Comparison of ENCODE assay signal across 8 cellular contexts in the genomic region with DNA sequence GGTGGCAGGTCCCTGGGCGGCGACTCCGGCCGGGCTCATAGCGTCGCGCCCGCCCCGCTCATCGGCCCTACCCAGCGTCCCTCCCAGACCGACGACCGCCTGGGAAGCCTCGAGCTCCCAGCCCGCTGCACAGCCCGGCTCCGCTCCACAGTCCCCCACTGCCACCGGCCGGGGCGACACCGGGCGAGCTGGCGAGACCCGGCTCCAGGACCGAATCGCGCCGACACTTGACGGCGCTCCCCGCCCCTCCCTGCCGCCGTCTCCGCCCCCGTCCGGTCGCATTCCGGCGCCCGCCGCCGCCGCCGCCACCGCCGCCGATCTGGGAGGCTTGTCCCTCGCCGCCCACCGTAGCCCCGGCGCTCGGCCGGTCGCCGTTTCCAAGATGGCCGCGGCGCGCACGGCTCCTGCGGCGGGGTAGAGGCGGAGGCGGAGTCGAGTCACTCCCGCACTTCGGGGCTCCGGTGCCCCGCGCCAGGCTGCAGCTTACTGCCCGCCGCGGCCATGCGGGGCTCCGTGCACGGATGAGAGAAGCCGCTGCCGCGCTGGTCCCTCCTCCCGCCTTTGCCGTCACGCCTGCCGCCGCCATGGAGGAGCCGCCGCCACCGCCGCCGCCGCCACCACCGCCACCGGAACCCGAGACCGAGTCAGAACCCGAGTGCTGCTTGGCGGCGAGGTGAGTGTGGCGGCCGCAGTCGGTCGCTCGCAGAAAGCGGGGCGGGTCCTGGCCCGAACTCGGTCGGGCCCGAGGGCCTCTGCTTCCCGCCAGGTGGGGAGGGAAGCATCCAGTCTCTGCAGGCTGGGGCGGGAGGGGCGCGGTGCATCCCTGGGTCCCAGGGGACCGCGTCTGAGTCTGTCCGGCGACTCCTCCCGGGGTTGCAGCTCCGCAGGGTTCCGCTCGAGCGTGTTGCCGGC. TPM values are rescaled to one million over a fixed set of nuclear protein-coding genes. Genes with fewer than 3 reads are reported as not detected.
A peak's percentile ranks its signal among the peaks of the same experiment; 100 is the strongest.
DNase-seq lines count a peak whose midpoint lies in the region; ATAC-seq, FAIRE-seq and TF ChIP-seq lines count a peak whose summit lies in the region.

A gene with protein sequence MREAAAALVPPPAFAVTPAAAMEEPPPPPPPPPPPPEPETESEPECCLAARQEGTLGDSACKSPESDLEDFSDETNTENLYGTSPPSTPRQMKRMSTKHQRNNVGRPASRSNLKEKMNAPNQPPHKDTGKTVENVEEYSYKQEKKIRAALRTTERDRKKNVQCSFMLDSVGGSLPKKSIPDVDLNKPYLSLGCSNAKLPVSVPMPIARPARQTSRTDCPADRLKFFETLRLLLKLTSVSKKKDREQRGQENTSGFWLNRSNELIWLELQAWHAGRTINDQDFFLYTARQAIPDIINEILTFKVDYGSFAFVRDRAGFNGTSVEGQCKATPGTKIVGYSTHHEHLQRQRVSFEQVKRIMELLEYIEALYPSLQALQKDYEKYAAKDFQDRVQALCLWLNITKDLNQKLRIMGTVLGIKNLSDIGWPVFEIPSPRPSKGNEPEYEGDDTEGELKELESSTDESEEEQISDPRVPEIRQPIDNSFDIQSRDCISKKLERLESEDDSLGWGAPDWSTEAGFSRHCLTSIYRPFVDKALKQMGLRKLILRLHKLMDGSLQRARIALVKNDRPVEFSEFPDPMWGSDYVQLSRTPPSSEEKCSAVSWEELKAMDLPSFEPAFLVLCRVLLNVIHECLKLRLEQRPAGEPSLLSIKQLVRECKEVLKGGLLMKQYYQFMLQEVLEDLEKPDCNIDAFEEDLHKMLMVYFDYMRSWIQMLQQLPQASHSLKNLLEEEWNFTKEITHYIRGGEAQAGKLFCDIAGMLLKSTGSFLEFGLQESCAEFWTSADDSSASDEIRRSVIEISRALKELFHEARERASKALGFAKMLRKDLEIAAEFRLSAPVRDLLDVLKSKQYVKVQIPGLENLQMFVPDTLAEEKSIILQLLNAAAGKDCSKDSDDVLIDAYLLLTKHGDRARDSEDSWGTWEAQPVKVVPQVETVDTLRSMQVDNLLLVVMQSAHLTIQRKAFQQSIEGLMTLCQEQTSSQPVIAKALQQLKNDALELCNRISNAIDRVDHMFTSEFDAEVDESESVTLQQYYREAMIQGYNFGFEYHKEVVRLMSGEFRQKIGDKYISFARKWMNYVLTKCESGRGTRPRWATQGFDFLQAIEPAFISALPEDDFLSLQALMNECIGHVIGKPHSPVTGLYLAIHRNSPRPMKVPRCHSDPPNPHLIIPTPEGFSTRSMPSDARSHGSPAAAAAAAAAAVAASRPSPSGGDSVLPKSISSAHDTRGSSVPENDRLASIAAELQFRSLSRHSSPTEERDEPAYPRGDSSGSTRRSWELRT (N-terminal part only) (plus strand): TSS at position 359 of the 912 bp plus-strand sequence. CDS start 163 bp downstream, at position 522.

- H3K36me3 Mint-ChIP-seq in HFFc6 (ENCODE audit: low read depth), result no peaks in the 10 kb centered on the region

- H3K9ac ChIP-seq in rectal smooth muscle tissue (ENCODE audit: low read length), result peak within 1 kb of the TSS; percentile 67

- 0 out of 2 replicates have a peak, but pooled peaks have one; percentile 19 for TF ChIP-seq CTCF in HFFc6 (IDR thresholded peaks at IDR 0.05)
- TF ChIP-seq CTCF in NB4 (IDR thresholded peaks at IDR 0.05; ENCODE audit: low read depth, low read length), result no peak
- no peak for TF ChIP-seq CTCF in vagina (IDR thresholded peaks at IDR 0.05)

- DNase-seq in GM12891 (ENCODE audit: insufficient read length, low spot score), result peak; percentile 62
- DNase-seq in HFFc6, result peak; percentile 64
- peak; percentile 90 for DNase-seq in NB4 (ENCODE audit: low read depth)
- peak; percentile 66 to 92 (median 75) for DNase-seq in T-helper 2 cell
- peak; percentile 86 to 94 (median 92) for DNase-seq in right cardiac atrium
- DNase-seq in vagina (ENCODE audit: extremely low spot score in 2 of 2), result no peak

- H3K9me3 ChIP-seq in right cardiac atrium (ENCODE audit: control insufficient read depth, low read length) (no peaks in the 10 kb centered on the region), vagina (no peaks in the 10 kb centered on the region)

- no peaks in the 10 kb centered on the region for H3K27me3 ChIP-seq in right cardiac atrium (ENCODE audit: control insufficient read depth, insufficient read depth)
- H3K27me3 ChIP-seq in rectal smooth muscle tissue (ENCODE audit: control insufficient read depth, insufficient read depth, low read length), result no peaks in the 10 kb centered on the region
- H3K27me3 ChIP-seq in vagina, result no peaks in the 10 kb centered on the region

- peak within 1 kb of the TSS; percentile 94 for H3K4me3 Mint-ChIP-seq in HFFc6

- peak; percentile 80 for FAIRE-seq in GM12891 (lab: Jason Lieb, UNC)

- H3K4me1 Mint-ChIP-seq in HFFc6 (ENCODE audit: low read depth), result peaks cover 30% of the 10 kb centered on the region

- TF ChIP-seq POLR2A in GM12891 (IDR thresholded peaks at IDR 0.05; ENCODE audit: low read depth, low read length) (no peak), NB4 (IDR thresholded peaks at IDR 0.05; ENCODE audit: extremely low read depth, insufficient read length) (peak; percentile 29), vagina (IDR thresholded peaks at IDR 0.05) (peak in 1 of 2 donors; percentile 41)

- peak; percentile 92 to 93 for ATAC-seq in right cardiac atrium

- H3K27ac ChIP-seq in angular gyrus (ENCODE audit: low read depth, low read length) (peak within 1 kb of the TSS; percentile 87), right cardiac atrium (ENCODE audit: low read length) (peak within 1 kb of the TSS; percentile 96), rectal smooth muscle tissue (ENCODE audit: low read depth, low read length) (peak within 1 kb of the TSS; percentile 91), vagina (peak within 1 kb of the TSS; percentile 96)

- H3K4me1 ChIP-seq in right cardiac atrium (ENCODE audit: control insufficient read depth, insufficient read depth, low read length) (peaks cover 7% of the 10 kb centered on the region), rectal smooth muscle tissue (ENCODE audit: control insufficient read depth, insufficient read depth, low read length) (peaks cover 5% of the 10 kb centered on the region), vagina (peaks cover 45% of the 10 kb centered on the region)

- under 1% methylated on average over 124 of the region's 124 CpGs for WGBS in right cardiac atrium

- intact Hi-C loops in right cardiac atrium (cut with DNase I) (loop anchor here (5.0 to 10.0 kb wide), 2 partner anchors 59 to 383 kb away; no protein-coding TSS in a partner anchor), vagina (cut with DNase I) (loop anchor here (5.0 kb wide), 1 partner anchor 59 kb away; no protein-coding TSS in a partner anchor)

- H3K4me3 ChIP-seq in NB4 (ENCODE audit: low read depth, low read length) (peak within 1 kb of the TSS; percentile 84), right cardiac atrium (ENCODE audit: low read length) (peak within 1 kb of the TSS; percentile 52), rectal smooth muscle tissue (ENCODE audit: low read length) (peak within 1 kb of the TSS; percentile 84), vagina (peak within 1 kb of the TSS; percentile 83 to 90)

- H3K27me3 Mint-ChIP-seq in HFFc6 (ENCODE audit: insufficient read depth), result peaks cover 1% of the 10 kb centered on the region

- H3K9me3 Mint-ChIP-seq in HFFc6, result no peaks in the 10 kb centered on the region

- peak within 1 kb of the TSS; percentile 84 for H3K27ac Mint-ChIP-seq in HFFc6

- H3K36me3 ChIP-seq in rectal smooth muscle tissue (ENCODE audit: control insufficient read depth, insufficient read depth, low read length), result no peaks in the 10 kb centered on the region
- no peaks in the 10 kb centered on the region for H3K36me3 ChIP-seq in vagina

TF ChIP-seq in GM12891, 5 proteins besides CTCF, POLR2A, EP300 and RAD21:
- TF ChIP-seq TAF1 (IDR thresholded peaks at IDR 0.05; ENCODE audit: low read depth, low read length) (peak; percentile 81), POLR2AphosphoS5 (IDR thresholded peaks at IDR 0.05; ENCODE audit: low read depth, low read length) (0 out of 2 replicates have a peak, but pooled peaks have one; percentile 24), PAX5 (IDR thresholded peaks at IDR 0.05; ENCODE audit: insufficient read depth, low read length, severe bottlenecking) (no peak), POU2F2 (IDR thresholded peaks at IDR 0.05; ENCODE audit: low read depth, low read length) (no peak)

RNA-seq across cellular contexts. Expression of the gene that starts here (rescaled TPM):
- polyA plus RNA-seq in GM12891 (2012; ENCODE audit: low read depth, missing spikeins), result 10.2 TPM
- 10 to 100 TPM; 16.8 to 26.2 (median 22.3) TPM for total RNA-seq in HFFc6 (2021; fragmentation: NEBNext Ultra II Directional; extraction: Animal tissue kit (Norgen Biotek cat#: 25700))
- 10 to 100 TPM; 28.0 to 42.3 (median 33.7) TPM for total RNA-seq in right cardiac atrium
- 11.8 TPM for polyA plus RNA-seq in right cardiac atrium
- total RNA-seq in vagina, result 56.7 TPM

Comparison
In these comparisons a context has a peak if more than half of its experiments do, and no peak if none do; other contexts are left out.
1. DNase-seq: peak in GM12891 (single experiment), HFFc6 (single experiment), NB4 (single experiment), T-helper 2 cell (5 of 5) and right cardiac atrium (3 of 3); none in vagina (0 of 2).
2. Peak in every context shown above with its lines, with median percentiles within 50 percentile points of each other: H3K4me3 ChIP-seq and H3K27ac ChIP-seq.